ENCODE assay signal across 8 cellular contexts in the genomic region with DNA sequence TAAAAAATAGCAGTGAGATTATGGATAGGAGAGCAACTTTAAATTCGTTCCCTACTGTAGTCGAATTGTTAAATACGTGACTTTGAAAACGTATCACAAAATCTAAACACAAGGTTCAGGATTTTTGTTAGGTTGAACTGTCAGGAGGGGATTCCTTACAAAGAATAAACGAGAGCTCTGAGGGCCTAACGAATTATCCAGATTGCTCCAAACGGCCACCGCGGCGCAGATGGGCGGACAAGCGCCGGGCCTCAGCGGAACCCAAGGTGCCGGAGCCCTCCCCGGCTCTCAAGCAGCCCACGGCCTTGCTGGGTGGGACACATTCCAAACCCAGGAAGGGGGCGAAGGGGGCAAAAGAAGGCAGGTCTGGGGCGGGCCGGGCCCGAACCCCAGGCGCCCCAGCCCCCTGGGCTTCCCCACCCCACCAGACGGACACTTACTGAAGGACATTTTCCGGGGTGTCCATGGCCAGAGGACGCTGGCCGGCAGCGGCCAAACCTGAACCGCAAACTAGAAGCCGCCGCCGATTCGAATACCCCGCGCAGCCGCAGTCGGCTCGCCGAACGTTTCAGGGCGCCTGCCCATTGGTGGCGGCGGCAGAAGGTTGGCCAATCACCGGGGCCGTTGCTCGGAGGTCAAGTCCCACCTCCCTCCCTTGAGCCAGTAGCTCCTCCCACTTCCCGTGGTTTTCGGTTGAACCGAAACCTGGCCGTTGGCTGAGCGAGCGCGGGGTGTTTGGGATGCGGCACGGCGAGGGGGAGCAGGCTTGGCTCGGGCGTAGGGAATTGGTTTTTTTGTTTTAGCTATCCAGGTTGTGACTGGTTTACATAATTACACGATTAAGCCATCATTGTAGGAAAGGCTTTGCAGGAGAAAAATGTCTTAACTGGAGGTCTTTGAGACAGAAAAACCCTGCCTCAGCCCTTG. TPM values are rescaled to one million over a fixed set of nuclear protein-coding genes. Genes with fewer than 3 reads are reported as not detected.
DNase-seq lines count a peak whose midpoint lies in the region; ATAC-seq and TF ChIP-seq lines count a peak whose summit lies in the region.

TSS of gene BUB1 (minus strand) at position 534 of the 927 bp plus-strand sequence. CDS start at position 466, 68 bp downstream.

- H3K27me3 ChIP-seq in BE2C = no peaks in the 10 kb centered on the region

- no peaks in the 10 kb centered on the region for H3K9me3 ChIP-seq in BE2C

- TF ChIP-seq CTCF in BE2C (IDR thresholded peaks at IDR 0.05; ENCODE audit: low read depth, low read length) (no peak), coronary artery (IDR thresholded peaks at IDR 0.05) (no peak)

- intact Hi-C loops in left colon (cut with DNase I, micrococcal nuclease) = no loop called here

- peak within 1 kb of the TSS; percentile 83 for H3K4me3 ChIP-seq in BE2C (ENCODE audit: low read depth, low read length)
- H3K4me3 ChIP-seq in coronary artery = peak within 1 kb of the TSS; percentile 83

- no peaks in the 10 kb centered on the region for H3K4me1 ChIP-seq in BE2C

- DNase-seq in BE2C (peak; percentile 92), GM19240 (ENCODE audit: insufficient read length, low spot score) (peak; percentile 74), NCI-H526 (lab: John Stamatoyannopoulos, UW) (peak; percentile 94 to 98), coronary artery (ENCODE audit: low spot score) (peak; percentile 97), left colon (peak; percentile 98)
- peak; percentile 97 for DNase-seq in activated CD4-positive, alpha-beta T cell treated with anti-CD3 and anti-CD28 coated beads for 48 hours
- DNase-seq in stimulated activated CD4-positive, alpha-beta T cell treated with anti-CD3 and anti-CD28 coated beads, Interleukin-1b, Interleukin-23, amount 100 ng/mL, for 48 hours = peak; percentile 96

- peak within 1 kb of the TSS; percentile 81 to 92 for H3K27ac ChIP-seq in coronary artery

- H3K36me3 ChIP-seq in BE2C = no peaks in the 10 kb centered on the region

- ATAC-seq in HG03460 (IDR thresholded peaks at IDR 0.05; ENCODE audit: unreplicated experiment) (peak; percentile 63), left colon (peak; percentile 99)

RNA-seq across cellular contexts. Expression of gene BUB1, which starts in this region (rescaled TPM):
- 1.2 TPM for polyA plus RNA-seq in BE2C (2012; ENCODE audit: insufficient read depth, insufficient read length, low read depth)
- total RNA-seq in left colon = 1 to 10 TPM; 3.8 to 9.2 TPM

Comparison
In these comparisons a context has a peak if more than half of its experiments do, and no peak if none do; other contexts are left out.
1. Peak in every context shown above with its lines: DNase-seq, ATAC-seq, H3K4me3 ChIP-seq and H3K27ac ChIP-seq.